Comparison of ENCODE assay signal across 1 cellular context in the genomic region with DNA sequence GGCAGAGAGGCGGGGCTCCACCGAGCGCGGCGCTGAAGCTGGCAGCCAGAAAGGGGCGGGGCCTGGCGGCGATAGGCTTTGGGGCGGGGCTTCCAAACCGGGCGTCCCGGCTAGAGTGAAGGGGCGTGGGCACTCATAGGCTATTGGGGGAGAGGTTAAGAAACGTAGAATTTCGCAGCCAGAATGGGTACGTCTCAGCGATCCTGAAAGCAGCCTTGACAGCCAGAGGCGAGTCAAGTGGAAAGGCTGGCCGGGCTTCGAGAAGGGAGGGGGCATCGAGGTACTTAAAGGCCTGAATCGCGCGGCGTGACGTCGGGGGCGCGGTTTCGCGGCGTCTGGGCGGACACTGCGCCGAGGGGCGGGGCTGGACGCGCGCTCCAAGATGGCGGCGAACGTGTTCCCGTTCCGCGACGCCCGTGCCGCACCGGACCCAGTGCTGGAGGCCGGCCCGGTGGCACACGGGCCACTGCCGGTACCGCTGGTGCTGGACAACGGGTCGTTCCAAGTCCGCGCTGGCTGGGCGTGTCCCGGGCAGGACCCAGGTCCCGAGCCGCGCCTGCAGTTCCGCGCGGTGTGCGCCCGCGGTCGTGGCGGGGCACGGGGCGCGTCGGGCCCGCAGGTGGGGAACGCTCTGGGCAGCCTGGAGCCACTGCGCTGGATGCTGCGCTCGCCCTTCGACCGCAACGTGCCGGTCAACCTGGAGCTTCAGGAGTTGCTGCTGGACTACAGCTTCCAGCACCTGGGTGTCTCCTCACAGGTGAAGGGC.
A peak's percentile ranks its signal among the peaks of the same experiment; 100 is the strongest.
TF ChIP-seq lines count a peak whose summit lies in the region.

A gene (plus strand): TSS at position 364 of the 766 bp plus-strand sequence. CDS start 19 bp downstream, at position 383.

TF ChIP-seq in K562, 482 proteins besides CTCF, POLR2A, EP300 and RAD21 (continued from another document and continues in another):
- TF ChIP-seq TAF7 (tag; IDR thresholded peaks at IDR 0.05) (no peak), HDAC2 (IDR thresholded peaks at IDR 0.05) (no peak), XRCC5 (IDR thresholded peaks at IDR 0.05; ENCODE audit: low read depth, low read length) (peak; percentile 58; the same call in 1 of the 2 replicates), XRCC3 (IDR thresholded peaks at IDR 0.05) (no peak), KHSRP (IDR thresholded peaks at IDR 0.05) (no peak), ARID2 (IDR thresholded peaks at IDR 0.05) (no peak), CBX5 (IDR thresholded peaks at IDR 0.05; ENCODE audit: borderline replicate concordance, low read depth) (no peak), STAG1 (CRISPR knock-in tag; IDR thresholded peaks at IDR 0.05; ENCODE audit: borderline replicate concordance) (no peak), NCOA4 (IDR thresholded peaks at IDR 0.05; ENCODE audit: partially characterized antibody) (no peak), GABPB2 (CRISPR knock-in tag; conservative IDR thresholded peaks at IDR 0.05) (no peak), SMARCE1 (IDR thresholded peaks at IDR 0.05) (no peak), CCAR2 (IDR thresholded peaks at IDR 0.05; ENCODE audit: low read depth, low read length) (no peak), NFIC (IDR thresholded peaks at IDR 0.05) (peak; percentile 64; the same call in 1 of the 2 replicates), BMI1 (IDR thresholded peaks at IDR 0.05; ENCODE audit: low read length) (no peak), POLR2AphosphoS5 (IDR thresholded peaks at IDR 0.05; ENCODE audit: control insufficient read depth, insufficient read depth, low read depth, low read length) (no peak; the same call in 1 of the 2 replicates), MAFG (tag; conservative IDR thresholded peaks at IDR 0.05) (no peak), CBX1 (IDR thresholded peaks at IDR 0.05; ENCODE audit: low read depth) (peak; percentile 52; the same call in 1 of the 2 replicates), CSDE1 (IDR thresholded peaks at IDR 0.05) (no peak), SP2 (IDR thresholded peaks at IDR 0.05; ENCODE audit: extremely low read depth, low read depth, low read length, poor library complexity, severe bottlenecking) (no peak)
- TF ChIP-seq, protein P1, sequence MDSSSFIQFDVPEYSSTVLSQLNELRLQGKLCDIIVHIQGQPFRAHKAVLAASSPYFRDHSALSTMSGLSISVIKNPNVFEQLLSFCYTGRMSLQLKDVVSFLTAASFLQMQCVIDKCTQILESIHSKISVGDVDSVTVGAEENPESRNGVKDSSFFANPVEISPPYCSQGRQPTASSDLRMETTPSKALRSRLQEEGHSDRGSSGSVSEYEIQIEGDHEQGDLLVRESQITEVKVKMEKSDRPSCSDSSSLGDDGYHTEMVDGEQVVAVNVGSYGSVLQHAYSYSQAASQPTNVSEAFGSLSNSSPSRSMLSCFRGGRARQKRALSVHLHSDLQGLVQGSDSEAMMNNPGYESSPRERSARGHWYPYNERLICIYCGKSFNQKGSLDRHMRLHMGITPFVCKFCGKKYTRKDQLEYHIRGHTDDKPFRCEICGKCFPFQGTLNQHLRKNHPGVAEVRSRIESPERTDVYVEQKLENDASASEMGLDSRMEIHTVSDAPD (CRISPR knock-in tag; IDR thresholded peaks at IDR 0.05), result no peak
- TF ChIP-seq, protein P2, sequence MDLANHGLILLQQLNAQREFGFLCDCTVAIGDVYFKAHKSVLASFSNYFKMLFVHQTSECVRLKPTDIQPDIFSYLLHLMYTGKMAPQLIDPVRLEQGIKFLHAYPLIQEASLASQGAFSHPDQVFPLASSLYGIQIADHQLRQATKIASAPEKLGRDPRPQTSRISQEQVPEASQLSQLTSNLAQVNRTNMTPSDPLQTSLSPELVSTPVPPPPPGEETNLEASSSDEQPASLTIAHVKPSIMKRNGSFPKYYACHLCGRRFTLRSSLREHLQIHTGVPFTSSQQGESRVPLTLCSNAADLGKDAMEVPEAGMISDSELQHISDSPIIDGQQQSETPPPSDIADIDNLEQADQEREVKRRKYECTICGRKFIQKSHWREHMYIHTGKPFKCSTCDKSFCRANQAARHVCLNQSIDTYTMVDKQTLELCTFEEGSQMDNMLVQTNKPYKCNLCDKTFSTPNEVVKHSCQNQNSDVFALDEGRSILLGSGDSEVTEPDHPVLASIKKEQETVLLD (IDR thresholded peaks at IDR 0.05), result 0 out of 2 replicates have a peak, but pooled peaks have one; percentile 22
- TF ChIP-seq, protein P3, sequence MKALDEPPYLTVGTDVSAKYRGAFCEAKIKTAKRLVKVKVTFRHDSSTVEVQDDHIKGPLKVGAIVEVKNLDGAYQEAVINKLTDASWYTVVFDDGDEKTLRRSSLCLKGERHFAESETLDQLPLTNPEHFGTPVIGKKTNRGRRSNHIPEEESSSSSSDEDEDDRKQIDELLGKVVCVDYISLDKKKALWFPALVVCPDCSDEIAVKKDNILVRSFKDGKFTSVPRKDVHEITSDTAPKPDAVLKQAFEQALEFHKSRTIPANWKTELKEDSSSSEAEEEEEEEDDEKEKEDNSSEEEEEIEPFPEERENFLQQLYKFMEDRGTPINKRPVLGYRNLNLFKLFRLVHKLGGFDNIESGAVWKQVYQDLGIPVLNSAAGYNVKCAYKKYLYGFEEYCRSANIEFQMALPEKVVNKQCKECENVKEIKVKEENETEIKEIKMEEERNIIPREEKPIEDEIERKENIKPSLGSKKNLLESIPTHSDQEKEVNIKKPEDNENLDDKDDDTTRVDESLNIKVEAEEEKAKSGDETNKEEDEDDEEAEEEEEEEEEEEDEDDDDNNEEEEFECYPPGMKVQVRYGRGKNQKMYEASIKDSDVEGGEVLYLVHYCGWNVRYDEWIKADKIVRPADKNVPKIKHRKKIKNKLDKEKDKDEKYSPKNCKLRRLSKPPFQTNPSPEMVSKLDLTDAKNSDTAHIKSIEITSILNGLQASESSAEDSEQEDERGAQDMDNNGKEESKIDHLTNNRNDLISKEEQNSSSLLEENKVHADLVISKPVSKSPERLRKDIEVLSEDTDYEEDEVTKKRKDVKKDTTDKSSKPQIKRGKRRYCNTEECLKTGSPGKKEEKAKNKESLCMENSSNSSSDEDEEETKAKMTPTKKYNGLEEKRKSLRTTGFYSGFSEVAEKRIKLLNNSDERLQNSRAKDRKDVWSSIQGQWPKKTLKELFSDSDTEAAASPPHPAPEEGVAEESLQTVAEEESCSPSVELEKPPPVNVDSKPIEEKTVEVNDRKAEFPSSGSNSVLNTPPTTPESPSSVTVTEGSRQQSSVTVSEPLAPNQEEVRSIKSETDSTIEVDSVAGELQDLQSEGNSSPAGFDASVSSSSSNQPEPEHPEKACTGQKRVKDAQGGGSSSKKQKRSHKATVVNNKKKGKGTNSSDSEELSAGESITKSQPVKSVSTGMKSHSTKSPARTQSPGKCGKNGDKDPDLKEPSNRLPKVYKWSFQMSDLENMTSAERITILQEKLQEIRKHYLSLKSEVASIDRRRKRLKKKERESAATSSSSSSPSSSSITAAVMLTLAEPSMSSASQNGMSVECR (CRISPR knock-in tag; IDR thresholded peaks at IDR 0.05), result peak; percentile 91
- TF ChIP-seq, protein P4, sequence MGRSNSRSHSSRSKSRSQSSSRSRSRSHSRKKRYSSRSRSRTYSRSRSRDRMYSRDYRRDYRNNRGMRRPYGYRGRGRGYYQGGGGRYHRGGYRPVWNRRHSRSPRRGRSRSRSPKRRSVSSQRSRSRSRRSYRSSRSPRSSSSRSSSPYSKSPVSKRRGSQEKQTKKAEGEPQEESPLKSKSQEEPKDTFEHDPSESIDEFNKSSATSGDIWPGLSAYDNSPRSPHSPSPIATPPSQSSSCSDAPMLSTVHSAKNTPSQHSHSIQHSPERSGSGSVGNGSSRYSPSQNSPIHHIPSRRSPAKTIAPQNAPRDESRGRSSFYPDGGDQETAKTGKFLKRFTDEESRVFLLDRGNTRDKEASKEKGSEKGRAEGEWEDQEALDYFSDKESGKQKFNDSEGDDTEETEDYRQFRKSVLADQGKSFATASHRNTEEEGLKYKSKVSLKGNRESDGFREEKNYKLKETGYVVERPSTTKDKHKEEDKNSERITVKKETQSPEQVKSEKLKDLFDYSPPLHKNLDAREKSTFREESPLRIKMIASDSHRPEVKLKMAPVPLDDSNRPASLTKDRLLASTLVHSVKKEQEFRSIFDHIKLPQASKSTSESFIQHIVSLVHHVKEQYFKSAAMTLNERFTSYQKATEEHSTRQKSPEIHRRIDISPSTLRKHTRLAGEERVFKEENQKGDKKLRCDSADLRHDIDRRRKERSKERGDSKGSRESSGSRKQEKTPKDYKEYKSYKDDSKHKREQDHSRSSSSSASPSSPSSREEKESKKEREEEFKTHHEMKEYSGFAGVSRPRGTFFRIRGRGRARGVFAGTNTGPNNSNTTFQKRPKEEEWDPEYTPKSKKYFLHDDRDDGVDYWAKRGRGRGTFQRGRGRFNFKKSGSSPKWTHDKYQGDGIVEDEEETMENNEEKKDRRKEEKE (IDR thresholded peaks at IDR 0.05; ENCODE audit: borderline replicate concordance in 1 of 2, control insufficient read depth in 1 of 2, low read depth in 2 of 2, low read length in 1 of 2), result no peak
- TF ChIP-seq, protein P5, sequence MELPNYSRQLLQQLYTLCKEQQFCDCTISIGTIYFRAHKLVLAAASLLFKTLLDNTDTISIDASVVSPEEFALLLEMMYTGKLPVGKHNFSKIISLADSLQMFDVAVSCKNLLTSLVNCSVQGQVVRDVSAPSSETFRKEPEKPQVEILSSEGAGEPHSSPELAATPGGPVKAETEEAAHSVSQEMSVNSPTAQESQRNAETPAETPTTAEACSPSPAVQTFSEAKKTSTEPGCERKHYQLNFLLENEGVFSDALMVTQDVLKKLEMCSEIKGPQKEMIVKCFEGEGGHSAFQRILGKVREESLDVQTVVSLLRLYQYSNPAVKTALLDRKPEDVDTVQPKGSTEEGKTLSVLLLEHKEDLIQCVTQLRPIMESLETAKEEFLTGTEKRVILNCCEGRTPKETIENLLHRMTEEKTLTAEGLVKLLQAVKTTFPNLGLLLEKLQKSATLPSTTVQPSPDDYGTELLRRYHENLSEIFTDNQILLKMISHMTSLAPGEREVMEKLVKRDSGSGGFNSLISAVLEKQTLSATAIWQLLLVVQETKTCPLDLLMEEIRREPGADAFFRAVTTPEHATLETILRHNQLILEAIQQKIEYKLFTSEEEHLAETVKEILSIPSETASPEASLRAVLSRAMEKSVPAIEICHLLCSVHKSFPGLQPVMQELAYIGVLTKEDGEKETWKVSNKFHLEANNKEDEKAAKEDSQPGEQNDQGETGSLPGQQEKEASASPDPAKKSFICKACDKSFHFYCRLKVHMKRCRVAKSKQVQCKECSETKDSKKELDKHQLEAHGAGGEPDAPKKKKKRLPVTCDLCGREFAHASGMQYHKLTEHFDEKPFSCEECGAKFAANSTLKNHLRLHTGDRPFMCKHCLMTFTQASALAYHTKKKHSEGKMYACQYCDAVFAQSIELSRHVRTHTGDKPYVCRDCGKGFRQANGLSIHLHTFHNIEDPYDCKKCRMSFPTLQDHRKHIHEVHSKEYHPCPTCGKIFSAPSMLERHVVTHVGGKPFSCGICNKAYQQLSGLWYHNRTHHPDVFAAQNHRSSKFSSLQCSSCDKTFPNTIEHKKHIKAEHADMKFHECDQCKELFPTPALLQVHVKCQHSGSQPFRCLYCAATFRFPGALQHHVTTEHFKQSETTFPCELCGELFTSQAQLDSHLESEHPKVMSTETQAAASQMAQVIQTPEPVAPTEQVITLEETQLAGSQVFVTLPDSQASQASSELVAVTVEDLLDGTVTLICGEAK (IDR thresholded peaks at IDR 0.05), result no peak
- TF ChIP-seq, protein P5 (CRISPR knock-in tag; IDR thresholded peaks at IDR 0.05), result no peak
- TF ChIP-seq, protein P6, sequence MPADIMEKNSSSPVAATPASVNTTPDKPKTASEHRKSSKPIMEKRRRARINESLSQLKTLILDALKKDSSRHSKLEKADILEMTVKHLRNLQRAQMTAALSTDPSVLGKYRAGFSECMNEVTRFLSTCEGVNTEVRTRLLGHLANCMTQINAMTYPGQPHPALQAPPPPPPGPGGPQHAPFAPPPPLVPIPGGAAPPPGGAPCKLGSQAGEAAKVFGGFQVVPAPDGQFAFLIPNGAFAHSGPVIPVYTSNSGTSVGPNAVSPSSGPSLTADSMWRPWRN (IDR thresholded peaks at IDR 0.05; ENCODE audit: low read depth), result no peak
- TF ChIP-seq, protein P7, sequence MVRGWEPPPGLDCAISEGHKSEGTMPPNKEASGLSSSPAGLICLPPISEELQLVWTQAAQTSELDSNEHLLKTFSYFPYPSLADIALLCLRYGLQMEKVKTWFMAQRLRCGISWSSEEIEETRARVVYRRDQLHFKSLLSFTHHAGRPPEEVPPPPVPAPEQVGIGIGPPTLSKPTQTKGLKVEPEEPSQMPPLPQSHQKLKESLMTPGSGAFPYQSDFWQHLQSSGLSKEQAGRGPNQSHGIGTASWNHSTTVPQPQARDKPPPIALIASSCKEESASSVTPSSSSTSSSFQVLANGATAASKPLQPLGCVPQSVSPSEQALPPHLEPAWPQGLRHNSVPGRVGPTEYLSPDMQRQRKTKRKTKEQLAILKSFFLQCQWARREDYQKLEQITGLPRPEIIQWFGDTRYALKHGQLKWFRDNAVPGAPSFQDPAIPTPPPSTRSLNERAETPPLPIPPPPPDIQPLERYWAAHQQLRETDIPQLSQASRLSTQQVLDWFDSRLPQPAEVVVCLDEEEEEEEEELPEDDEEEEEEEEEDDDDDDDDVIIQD (CRISPR knock-in tag; IDR thresholded peaks at IDR 0.05), result no peak
- TF ChIP-seq, protein P8, sequence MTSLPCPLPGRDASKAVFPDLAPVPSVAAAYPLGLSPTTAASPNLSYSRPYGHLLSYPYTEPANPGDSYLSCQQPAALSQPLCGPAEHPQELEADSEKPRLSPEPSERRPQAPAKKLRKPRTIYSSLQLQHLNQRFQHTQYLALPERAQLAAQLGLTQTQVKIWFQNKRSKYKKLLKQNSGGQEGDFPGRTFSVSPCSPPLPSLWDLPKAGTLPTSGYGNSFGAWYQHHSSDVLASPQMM (CRISPR knock-in tag; IDR thresholded peaks at IDR 0.05), result no peak
